In the genomic region with DNA sequence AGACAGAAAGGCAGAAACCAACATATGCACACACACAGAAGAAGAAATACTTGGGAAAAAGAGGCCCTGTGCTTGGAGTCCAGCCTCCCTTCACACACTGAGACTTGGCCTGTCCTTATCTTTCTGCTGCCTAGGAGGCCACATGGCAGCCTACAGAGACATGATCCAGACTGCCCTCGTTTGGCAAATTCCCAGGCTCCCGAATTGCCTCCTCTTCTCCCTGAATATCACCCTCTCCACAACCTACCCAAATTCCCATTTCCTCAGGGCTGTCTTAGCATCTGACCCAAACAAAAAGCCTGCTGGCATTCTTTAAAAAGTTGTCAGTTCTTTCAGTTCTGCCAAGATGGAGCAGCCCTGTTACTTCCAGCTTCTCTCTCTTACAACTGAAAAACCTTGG, we compare ENCODE assay signal across 20 cellular contexts. TPM values are rescaled to one million over a fixed set of nuclear protein-coding genes. Genes with fewer than 3 reads are reported as not detected.
DNase-seq lines count a peak whose midpoint lies in the region; ATAC-seq and TF ChIP-seq lines count a peak whose summit lies in the region.
"Had no signal": no experiment of that assay in that cellular context is flagged by ENCODE, and none has a peak within 500 bp of the region (broad histone marks: within the 10 kb centered on the region; RNA-seq: fewer than 3 reads in every experiment).

No MANE protein-coding gene starts in this region.

- no peak for ATAC-seq in activated CD4-positive, alpha-beta T cell treated with anti-CD3 and anti-CD28 coated beads for 36 hours

- no peaks in the 10 kb centered on the region for H3K36me3 ChIP-seq in mesenchymal stem cell (ENCODE audit: control insufficient read depth in 1 of 2, insufficient read depth in 2 of 2, low read depth in 1 of 2, low read length in 2 of 2)
- no peaks in the 10 kb centered on the region for H3K36me3 ChIP-seq in stomach smooth muscle (ENCODE audit: control insufficient read depth in 2 of 2, insufficient read depth in 2 of 2, low read length in 2 of 2)

- H3K27ac ChIP-seq in mesenchymal stem cell (ENCODE audit: low read length, poor library complexity, severe bottlenecking) (no peak overlapping the region), stomach smooth muscle (ENCODE audit: low read length) (peak overlapping the region; percentile 18)
- H3K27ac ChIP-seq: 22Rv1 had no signal

- no peak overlapping the region for H2AK5ac ChIP-seq in mesenchymal stem cell (ENCODE audit: low read length, severe bottlenecking)

- no peaks in the 10 kb centered on the region for H3K36me3 Mint-ChIP-seq in activated CD4-positive, alpha-beta T cell treated with anti-CD3 and anti-CD28 coated beads for 36 hours (ENCODE audit: low read depth)
- H3K36me3 Mint-ChIP-seq: CD14-positive monocyte had no signal

- H3K14ac ChIP-seq in mesenchymal stem cell (ENCODE audit: low read length in 2 of 2), result no peak overlapping the region

- no peak overlapping the region for H2BK12ac ChIP-seq in mesenchymal stem cell (ENCODE audit: low read length in 2 of 2)

- no peaks in the 10 kb centered on the region for H3K9me3 Mint-ChIP-seq in activated CD4-positive, alpha-beta T cell treated with anti-CD3 and anti-CD28 coated beads for 36 hours (ENCODE audit: low read depth)

- peak overlapping the region; percentile 43 for H3K27ac Mint-ChIP-seq in activated CD4-positive, alpha-beta T cell treated with anti-CD3 and anti-CD28 coated beads for 36 hours
- H3K27ac Mint-ChIP-seq: CD14-positive monocyte, H9 had no signal

- H3K4me1 ChIP-seq in mesenchymal stem cell (ENCODE audit: control insufficient read depth, insufficient read depth, low read depth, low read length) (no peaks in the 10 kb centered on the region), stomach smooth muscle (ENCODE audit: control insufficient read depth, insufficient read depth, low read length) (peaks cover 7% of the 10 kb centered on the region)

- H3K4me2 ChIP-seq in mesenchymal stem cell (ENCODE audit: low read length, poor library complexity, severe bottlenecking), result no peak overlapping the region

- no peaks in the 10 kb centered on the region for H3K79me1 ChIP-seq in mesenchymal stem cell (replicated peaks; ENCODE audit: low read length, poor library complexity, severe bottlenecking)

- no peak overlapping the region for H3K4me3 Mint-ChIP-seq in activated CD4-positive, alpha-beta T cell treated with anti-CD3 and anti-CD28 coated beads for 36 hours
- H3K4me3 Mint-ChIP-seq: CD14-positive monocyte, H9 had no signal

- H4K91ac ChIP-seq in mesenchymal stem cell (ENCODE audit: low read length), result no peak overlapping the region

- H3K27me3 ChIP-seq in mesenchymal stem cell (ENCODE audit: control insufficient read depth in 1 of 2, insufficient read depth in 1 of 2, low read length in 2 of 2), result peaks cover 0 to 2% of the 10 kb centered on the region in 2 experiments
- H3K27me3 ChIP-seq in stomach smooth muscle (ENCODE audit: control insufficient read depth in 1 of 2, insufficient read depth in 2 of 2, low read length in 2 of 2), result no peaks in the 10 kb centered on the region

- DNase-seq in activated CD4-positive, alpha-beta T cell treated with anti-CD3 and anti-CD28 coated beads for 36 hours, result no peak
- no peak for DNase-seq in activated CD4-positive, alpha-beta T cell treated with anti-CD3 and anti-CD28 coated beads, Interleukin-2, amount 50 U/mL, for 1 hour
- DNase-seq in fibroblast of the aortic adventitia (ENCODE audit: low read depth) (peak; percentile 57), mesenchymal stem cell (peak; percentile 18), NCI-H1436 treated with DMSO at 0.1 percent for 48 hours (lab: John Stamatoyannopoulos, UW) (no peak), NCI-H2196 treated with DMSO at 0.1 percent for 48 hours (lab: John Stamatoyannopoulos, UW; ENCODE audit: unreplicated experiment) (no peak), NCI-H2227 (lab: John Stamatoyannopoulos, UW; ENCODE audit: unreplicated experiment) (no peak)
- DNase-seq: AML-193; DND-41; H9; NCI-H1105; NCI-H1694; NCI-H2081 treated with DMSO at 0.1 percent for 48 hours; NCI-H510A; NCI-H748 treated with DMSO at 0.1 percent for 48 hours; NK-92 treated with Interleukin-12 subunit alpha and Interleukin-12 subunit beta, amount 100 ng/mL, for 24 hours; SHP77 had no signal

- H2BK5ac ChIP-seq in mesenchymal stem cell (ENCODE audit: low read depth, low read length, poor library complexity, severe bottlenecking), result no peak overlapping the region

- no peak for TF ChIP-seq CTCF in fibroblast of the aortic adventitia (IDR thresholded peaks at IDR 0.05; ENCODE audit: insufficient read depth, low read length)

- intact Hi-C loops in activated CD4-positive, alpha-beta T cell treated with anti-CD3 and anti-CD28 coated beads for 36 hours (cut with DNase I, micrococcal nuclease), result no loop called here

- H3K9ac ChIP-seq in mesenchymal stem cell (ENCODE audit: low read length), result no peak overlapping the region
- H3K9ac ChIP-seq in stomach smooth muscle (ENCODE audit: low read length in 2 of 2), result no peak overlapping the region

- no peaks in the 10 kb centered on the region for H3K27me3 Mint-ChIP-seq in activated CD4-positive, alpha-beta T cell treated with anti-CD3 and anti-CD28 coated beads for 36 hours

- H3K4ac ChIP-seq in mesenchymal stem cell (ENCODE audit: low read depth in 1 of 2, low read length in 2 of 2), result no peak overlapping the region

- H2BK120ac ChIP-seq in mesenchymal stem cell (ENCODE audit: low read depth, low read length), result no peak overlapping the region

- POLR2A ChIA-PET in activated CD4-positive, alpha-beta T cell treated with anti-CD3 and anti-CD28 coated beads for 36 hours (lab: Charles Lee), result no interaction called here

- 47% methylated on average over 2 of the region's 2 CpGs for WGBS in mesenchymal stem cell

- H3K9me3 ChIP-seq in mesenchymal stem cell (ENCODE audit: control insufficient read depth, low read length) (no peaks in the 10 kb centered on the region), stomach smooth muscle (ENCODE audit: control insufficient read depth in 2 of 2, low read length in 2 of 2) (no peaks in the 10 kb centered on the region)

- no peaks in the 10 kb centered on the region for H3K4me1 Mint-ChIP-seq in activated CD4-positive, alpha-beta T cell treated with anti-CD3 and anti-CD28 coated beads for 36 hours
- H3K4me1 Mint-ChIP-seq: CD14-positive monocyte, H9 had no signal

- H3K18ac ChIP-seq in mesenchymal stem cell (ENCODE audit: low read depth in 1 of 2, low read length in 2 of 2), result no peak overlapping the region

- H4K8ac ChIP-seq in mesenchymal stem cell (ENCODE audit: low read length), result no peak overlapping the region

- no peak overlapping the region for H3K23ac ChIP-seq in mesenchymal stem cell (ENCODE audit: low read length in 2 of 2)

- no peak overlapping the region for H2AFZ ChIP-seq in mesenchymal stem cell (ENCODE audit: low read depth, low read length)

- H3K4me3 ChIP-seq in fibroblast of the aortic adventitia (ENCODE audit: low read depth, low read length), result no peak overlapping the region
- H3K4me3 ChIP-seq in mesenchymal stem cell (ENCODE audit: insufficient read depth in 1 of 2, low read depth in 1 of 2, low read length in 2 of 2), result no peak overlapping the region
- no peak overlapping the region for H3K4me3 ChIP-seq in stomach smooth muscle (ENCODE audit: low read length in 2 of 2)

- CTCF ChIA-PET in activated CD4-positive, alpha-beta T cell treated with anti-CD3 and anti-CD28 coated beads for 36 hours (lab: Charles Lee), result no interaction called here

- H2BK15ac ChIP-seq in mesenchymal stem cell (ENCODE audit: low read depth, poor library complexity, severe bottlenecking), result no peak overlapping the region

RNA-seq across cellular contexts. Expression of a gene that starts 59.8 kb away (rescaled TPM):
- under 1 TPM; 0.12 to 0.14 TPM for total RNA-seq in activated CD4-positive, alpha-beta T cell treated with anti-CD3 and anti-CD28 coated beads for 36 hours
- total RNA-seq in fibroblast of the aortic adventitia (ENCODE audit: low replicate concordance), result not detected in 2 replicates
- polyA plus RNA-seq in mesenchymal stem cell (2013, experiment 1 of 2), result 0.06 TPM
- 0.01 TPM for polyA plus RNA-seq in mesenchymal stem cell (2013, experiment 2 of 2)

Comparison
In these comparisons a context has a peak if more than half of its experiments do, and no peak if none do; other contexts are left out.
1. DNase-seq: peak in fibroblast of the aortic adventitia (single experiment) and mesenchymal stem cell (single experiment); none in activated CD4-positive, alpha-beta T cell treated with anti-CD3 and anti-CD28 coated beads for 36 hours (single experiment), activated CD4-positive, alpha-beta T cell treated with anti-CD3 and anti-CD28 coated beads, Interleukin-2, amount 50 U/mL, for 1 hour (single experiment), NCI-H1436 treated with DMSO at 0.1 percent for 48 hours (single experiment), NCI-H2196 treated with DMSO at 0.1 percent for 48 hours (single experiment) and NCI-H2227 (single experiment).